In the genomic region with DNA sequence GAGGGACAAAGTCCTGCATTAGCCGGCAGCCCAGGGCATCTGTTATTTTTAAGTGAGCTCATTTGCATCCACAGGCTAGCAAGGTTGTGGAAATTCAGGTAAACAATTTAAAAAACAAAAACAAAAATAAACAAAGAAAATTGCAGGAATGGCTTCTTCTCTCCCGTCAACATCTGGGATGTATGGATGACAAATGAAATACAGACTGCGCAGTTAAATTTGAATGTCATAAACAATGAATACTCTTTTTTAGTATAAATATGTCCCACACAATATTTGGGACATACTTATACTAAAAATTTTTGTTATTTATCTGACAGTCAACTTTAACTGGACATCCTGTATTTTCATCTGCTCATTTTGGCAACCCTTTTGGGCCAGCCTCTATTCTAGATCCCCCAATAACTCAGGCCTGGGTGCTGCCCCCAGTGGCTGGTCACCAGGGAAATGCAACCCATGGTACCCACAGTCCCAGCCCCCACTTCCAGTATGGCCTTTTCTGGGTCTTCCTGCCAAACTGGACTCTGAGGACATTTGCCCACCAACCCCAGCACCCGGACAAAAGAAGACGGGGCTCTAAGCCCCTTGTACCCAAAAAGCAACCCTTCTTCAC, we compare ENCODE assay signal across 14 cellular contexts. TPM values are rescaled to one million over a fixed set of nuclear protein-coding genes. Genes with fewer than 3 reads are reported as not detected.
DNase-seq lines count a peak whose midpoint lies in the region; ATAC-seq and TF ChIP-seq lines count a peak whose summit lies in the region.
"Had no signal": no experiment of that assay in that cellular context is flagged by ENCODE, and none has a peak within 500 bp of the region (broad histone marks: within the 10 kb centered on the region; RNA-seq: fewer than 3 reads in every experiment).

No MANE protein-coding gene starts in this region.

- DNase-seq in GM10248 (ENCODE audit: extremely low spot score) (peak; percentile 16), NB4 (ENCODE audit: low read depth) (no peak), fibroblast of pulmonary artery (ENCODE audit: low read depth) (no peak), vagina (ENCODE audit: extremely low spot score in 2 of 2) (no peak), NCI-H1417 treated with DMSO at 0.1 percent for 48 hours (lab: John Stamatoyannopoulos, UW) (no peak), EL (no peak)
- DNase-seq: NCI-H1436 treated with DMSO at 0.1 percent for 48 hours had no signal

- H3K27me3 ChIP-seq in vagina = no peaks in the 10 kb centered on the region
- H3K27me3 ChIP-seq: ovary, SJCRH30 had no signal

- H3K27ac ChIP-seq in 22Rv1 (no peak overlapping the region), vagina (no peak overlapping the region)
- H3K27ac ChIP-seq: coronary artery, ovary, SJCRH30 had no signal

- TF ChIP-seq CTCF in 22Rv1 (IDR thresholded peaks at IDR 0.05) = peak; percentile 79
- no peak for TF ChIP-seq CTCF in GM10248 (IDR thresholded peaks at IDR 0.05; ENCODE audit: control extremely low read depth, extremely low read depth, low read depth, missing control alignments)
- TF ChIP-seq CTCF in NB4 (IDR thresholded peaks at IDR 0.05; ENCODE audit: low read depth, low read length) = peak; percentile 4
- TF ChIP-seq CTCF in fibroblast of pulmonary artery (IDR thresholded peaks at IDR 0.05; ENCODE audit: low read length, missing control alignments) = peak; percentile 12
- no peak for TF ChIP-seq CTCF in vagina (IDR thresholded peaks at IDR 0.05)

- no peak for TF ChIP-seq POLR2A in NB4 (IDR thresholded peaks at IDR 0.05; ENCODE audit: extremely low read depth, insufficient read length)
- TF ChIP-seq POLR2A in vagina (IDR thresholded peaks at IDR 0.05) = no peak

- no peak for ATAC-seq in HG03135 (IDR thresholded peaks at IDR 0.05; ENCODE audit: unreplicated experiment)

- H3K9me3 ChIP-seq in vagina = no peaks in the 10 kb centered on the region
- H3K9me3 ChIP-seq: ovary, SJCRH30 had no signal

- H3K4me1 ChIP-seq in vagina = no peaks in the 10 kb centered on the region
- H3K4me1 ChIP-seq: SJCRH30 had no signal

- CTCF ChIA-PET in GM10248 (lab: Yijun Ruan, JAX) = interaction anchor here (0.6 to 1.5 kb wide), 13 partner anchors 9 to 216 kb away, joined by 3 to 5 read pairs (median 4); no protein-coding TSS in a partner anchor

- intact Hi-C loops in vagina (cut with DNase I) = no loop called here

- no peak overlapping the region for H3K4me3 ChIP-seq in NB4 (ENCODE audit: low read depth, low read length)
- no peak overlapping the region for H3K4me3 ChIP-seq in fibroblast of pulmonary artery (replicated peaks; ENCODE audit: low read depth, low read length)
- no peak overlapping the region for H3K4me3 ChIP-seq in vagina
- H3K4me3 ChIP-seq: coronary artery, ovary, SJCRH30 had no signal

- H3K36me3 ChIP-seq in vagina = no peaks in the 10 kb centered on the region
- H3K36me3 ChIP-seq: ovary, SJCRH30 had no signal

- POLR2A ChIA-PET in GM10248 (lab: Yijun Ruan, JAX) = no interaction called here

RNA-seq across cellular contexts. Expression of a gene that starts 12.7 kb away (rescaled TPM):
- not detected for total RNA-seq in vagina

RNA-seq across cellular contexts. Expression of a gene that starts 48.5 kb away (rescaled TPM):
- total RNA-seq in vagina = 66.8 TPM

RNA-seq across cellular contexts. Expression of a gene that starts 59.5 kb away (rescaled TPM):
- total RNA-seq in vagina = not detected
- total RNA-seq: mesenteric fat pad, ovary, SJCRH30, ureter had no signal

Comparison
In these comparisons a context has a peak if more than half of its experiments do, and no peak if none do; other contexts are left out.
1. CTCF ChIP-seq: peak in 22Rv1 (single experiment), NB4 (single experiment) and fibroblast of pulmonary artery (single experiment); none in GM10248 (single experiment) and vagina (0 of 3).